ENCODE assay signal across 20 cellular contexts in the genomic region with DNA sequence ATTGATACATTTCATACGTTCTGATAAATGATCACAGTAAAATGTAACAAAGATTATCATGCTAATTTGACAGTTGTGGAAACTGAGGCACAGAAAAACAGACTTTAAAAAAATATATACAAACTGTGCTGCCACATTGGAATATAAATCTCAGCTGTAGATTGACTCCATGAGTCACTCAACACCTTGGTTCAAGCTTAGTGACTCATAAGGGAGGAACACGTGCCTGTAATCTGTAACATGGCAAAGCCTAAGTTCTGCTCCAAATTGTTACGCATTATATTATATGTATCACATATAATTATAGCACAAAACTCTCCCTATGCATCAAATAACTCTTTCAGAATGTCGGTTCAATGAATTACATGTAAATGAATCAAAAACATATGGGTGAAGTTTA.
DNase-seq lines count a peak whose midpoint lies in the region; ATAC-seq and TF ChIP-seq lines count a peak whose summit lies in the region.
"Had no signal": no experiment of that assay in that cellular context is flagged by ENCODE, and none has a peak within 500 bp of the region (broad histone marks: within the 10 kb centered on the region; RNA-seq: fewer than 3 reads in every experiment).

No MANE protein-coding gene starts in this region.

- H3K9me3 Mint-ChIP-seq in activated CD8-positive, alpha-beta T cell treated with anti-CD3 and anti-CD28 coated beads for 36 hours: no peaks in the 10 kb centered on the region
- no peaks in the 10 kb centered on the region for H3K9me3 Mint-ChIP-seq in activated CD8-positive, alpha-beta T cell treated with anti-CD3 and anti-CD28 coated beads, Interleukin-2, amount 10 ng/mL, durations not matched to agents 7 days and 5 days (ENCODE audit: insufficient read depth)
- H3K9me3 Mint-ChIP-seq: GM23338 had no signal

- no peak overlapping the region for H3K4ac ChIP-seq in mesendoderm (ENCODE audit: low read depth, low read length)

- H2BK15ac ChIP-seq in mesendoderm (replicated peaks; ENCODE audit: low read depth): no peak overlapping the region

- CTCF ChIA-PET in activated CD8-positive, alpha-beta T cell treated with anti-CD3 and anti-CD28 coated beads for 36 hours (lab: Charles Lee): no interaction called here
- CTCF ChIA-PET in activated CD8-positive, alpha-beta T cell treated with anti-CD3 and anti-CD28 coated beads, Interleukin-2, amount 10 ng/mL, durations not matched to agents 7 days and 5 days (lab: Charles Lee): no interaction called here

- H3K27me3 Mint-ChIP-seq in activated CD8-positive, alpha-beta T cell treated with anti-CD3 and anti-CD28 coated beads for 36 hours: no peaks in the 10 kb centered on the region
- no peaks in the 10 kb centered on the region for H3K27me3 Mint-ChIP-seq in activated CD8-positive, alpha-beta T cell treated with anti-CD3 and anti-CD28 coated beads, Interleukin-2, amount 10 ng/mL, durations not matched to agents 7 days and 5 days (ENCODE audit: low read depth)

- POLR2A ChIA-PET in activated CD8-positive, alpha-beta T cell treated with anti-CD3 and anti-CD28 coated beads for 36 hours (lab: Charles Lee): no interaction called here
- POLR2A ChIA-PET in activated CD8-positive, alpha-beta T cell treated with anti-CD3 and anti-CD28 coated beads, Interleukin-2, amount 10 ng/mL, durations not matched to agents 7 days and 5 days (lab: Charles Lee): no interaction called here

- H4K8ac ChIP-seq in mesendoderm (ENCODE audit: low read depth, low read length): no peak overlapping the region

- no peak for TF ChIP-seq CTCF in activated CD8-positive, alpha-beta T cell treated with anti-CD3 and anti-CD28 coated beads for 36 hours (IDR thresholded peaks at IDR 0.05)
- no peak for TF ChIP-seq CTCF in epithelial cell of esophagus (IDR thresholded peaks at IDR 0.05; ENCODE audit: insufficient read depth, low read depth, low read length, missing control alignments)

- no peak overlapping the region for H2AK5ac ChIP-seq in mesendoderm (ENCODE audit: low read length)

- no peak overlapping the region for H3K9ac ChIP-seq in mesendoderm (ENCODE audit: low read length)

- no peak overlapping the region for H3K4me3 ChIP-seq in epithelial cell of esophagus (ENCODE audit: low read length)
- H3K4me3 ChIP-seq in mesendoderm (ENCODE audit: low read length): no peak overlapping the region
- H3K4me3 ChIP-seq: GM23338, HAP-1, SK-N-MC had no signal

- no peak overlapping the region for H3K18ac ChIP-seq in mesendoderm (ENCODE audit: low read length)

- H3K79me2 ChIP-seq in mesendoderm (ENCODE audit: control insufficient read depth, insufficient read depth, low read length): no peaks in the 10 kb centered on the region

- WGBS in mesendoderm (ENCODE audit: extremely low coverage, insufficient coverage, low lambda C conversion rate): no CpG with 5 or more reads among the region's 4 CpGs

- no peaks in the 10 kb centered on the region for H3K4me1 ChIP-seq in mesendoderm (ENCODE audit: control insufficient read depth, low read depth, low read length)
- H3K4me1 ChIP-seq: HAP-1 had no signal

- no peaks in the 10 kb centered on the region for H3K27me3 ChIP-seq in mesendoderm (ENCODE audit: insufficient read depth, low read length, poor library complexity)

- no peak overlapping the region for H3K56ac ChIP-seq in mesendoderm (ENCODE audit: low read length)

- no peak for DNase-seq in activated CD8-positive, alpha-beta T cell treated with anti-CD3 and anti-CD28 coated beads for 36 hours
- DNase-seq in activated CD8-positive, alpha-beta T cell treated with anti-CD3 and anti-CD28 coated beads, Interleukin-2, amount 10 ng/mL, durations not matched to agents 7 days and 5 days: no peak
- peak; percentile 9 for DNase-seq in M059J (ENCODE audit: low read depth)
- peak; percentile 77 for DNase-seq in epithelial cell of esophagus (ENCODE audit: low read depth)
- DNase-seq in mesendoderm: peak; percentile 28
- DNase-seq in retina: no peak
- DNase-seq in stimulated activated CD4-positive, alpha-beta T cell treated with anti-CD3 and anti-CD28 coated beads, Interleukin-4, amount 100 ng/mL, for 4 hours: no peak
- no peak for DNase-seq in CD1c-positive myeloid dendritic cell (ENCODE audit: extremely low spot score)
- DNase-seq: GDM1, KG1, MV-4-11, NCI-H1105 treated with DMSO at 0.1 percent for 48 hours, NCI-H2081, NCI-H2171 treated with DMSO at 0.1 percent for 48 hours, NCI-H524 treated with DMSO at 0.1 percent for 48 hours, SHP77 had no signal

- no peak overlapping the region for H3K23ac ChIP-seq in mesendoderm (ENCODE audit: low read length)

- no peaks in the 10 kb centered on the region for H3K36me3 ChIP-seq in mesendoderm (ENCODE audit: control insufficient read depth, insufficient read depth, low read length)
- H3K36me3 ChIP-seq: HAP-1 had no signal

- H2BK5ac ChIP-seq in mesendoderm (ENCODE audit: low read length): no peak overlapping the region

- no peaks in the 10 kb centered on the region for H3K36me3 Mint-ChIP-seq in activated CD8-positive, alpha-beta T cell treated with anti-CD3 and anti-CD28 coated beads for 36 hours (ENCODE audit: low read depth)
- no peaks in the 10 kb centered on the region for H3K36me3 Mint-ChIP-seq in activated CD8-positive, alpha-beta T cell treated with anti-CD3 and anti-CD28 coated beads, Interleukin-2, amount 10 ng/mL, durations not matched to agents 7 days and 5 days (ENCODE audit: low read depth)

- H3K4me2 ChIP-seq in mesendoderm (ENCODE audit: low read length): no peak overlapping the region
- H3K4me2 ChIP-seq: GM23338 had no signal

- intact Hi-C loops in activated CD8-positive, alpha-beta T cell treated with anti-CD3 and anti-CD28 coated beads for 36 hours (cut with micrococcal nuclease): no loop called here

- no peaks in the 10 kb centered on the region for H3K79me1 ChIP-seq in mesendoderm (ENCODE audit: low read length)

- H3K4me1 Mint-ChIP-seq in activated CD8-positive, alpha-beta T cell treated with anti-CD3 and anti-CD28 coated beads for 36 hours (ENCODE audit: low read depth): peaks cover 10% of the 10 kb centered on the region
- H3K4me1 Mint-ChIP-seq in activated CD8-positive, alpha-beta T cell treated with anti-CD3 and anti-CD28 coated beads, Interleukin-2, amount 10 ng/mL, durations not matched to agents 7 days and 5 days (ENCODE audit: low read depth): peaks cover 10% of the 10 kb centered on the region
- H3K4me1 Mint-ChIP-seq: GM23338 had no signal

- H3K4me3 Mint-ChIP-seq in activated CD8-positive, alpha-beta T cell treated with anti-CD3 and anti-CD28 coated beads for 36 hours: no peak overlapping the region
- no peak overlapping the region for H3K4me3 Mint-ChIP-seq in activated CD8-positive, alpha-beta T cell treated with anti-CD3 and anti-CD28 coated beads, Interleukin-2, amount 10 ng/mL, durations not matched to agents 7 days and 5 days
- H3K4me3 Mint-ChIP-seq: GM23338 had no signal

- no peak overlapping the region for H4K5ac ChIP-seq in mesendoderm (ENCODE audit: low read length)

- ATAC-seq in activated CD8-positive, alpha-beta T cell treated with anti-CD3 and anti-CD28 coated beads for 36 hours: peak; percentile 51
- ATAC-seq in activated CD8-positive, alpha-beta T cell treated with anti-CD3 and anti-CD28 coated beads, Interleukin-2, amount 10 ng/mL, durations not matched to agents 7 days and 5 days: no peak
- ATAC-seq: GM23338 had no signal

- no peak overlapping the region for H2BK120ac ChIP-seq in mesendoderm (ENCODE audit: low read depth, low read length)

- no peak overlapping the region for H3K27ac ChIP-seq in mesendoderm (ENCODE audit: low read depth, low read length)
- H3K27ac ChIP-seq: C4-2B, SK-N-MC had no signal

- no peak overlapping the region for H3K27ac Mint-ChIP-seq in activated CD8-positive, alpha-beta T cell treated with anti-CD3 and anti-CD28 coated beads for 36 hours
- H3K27ac Mint-ChIP-seq in activated CD8-positive, alpha-beta T cell treated with anti-CD3 and anti-CD28 coated beads, Interleukin-2, amount 10 ng/mL, durations not matched to agents 7 days and 5 days: no peak overlapping the region
- H3K27ac Mint-ChIP-seq: GM23338 had no signal

Comparison
In these comparisons a context has a peak if more than half of its experiments do, and no peak if none do; other contexts are left out.
1. DNase-seq: peak in M059J (single experiment), epithelial cell of esophagus (single experiment) and mesendoderm (single experiment); none in activated CD8-positive, alpha-beta T cell treated with anti-CD3 and anti-CD28 coated beads for 36 hours (single experiment), activated CD8-positive, alpha-beta T cell treated with anti-CD3 and anti-CD28 coated beads, Interleukin-2, amount 10 ng/mL, durations not matched to agents 7 days and 5 days (single experiment), retina (single experiment), stimulated activated CD4-positive, alpha-beta T cell treated with anti-CD3 and anti-CD28 coated beads, Interleukin-4, amount 100 ng/mL, for 4 hours (0 of 2) and CD1c-positive myeloid dendritic cell (single experiment).